ENCODE assay signal across 27 cellular contexts in genomic region chrX:152913354-152913753, GRCh38. TPM values are rescaled to one million over a fixed set of nuclear protein-coding genes. Genes with fewer than 3 reads are reported as not detected.
DNase-seq lines count a peak whose midpoint lies in the region; ATAC-seq, FAIRE-seq and TF ChIP-seq lines count a peak whose summit lies in the region.
"Had no signal": no experiment of that assay in that cellular context is flagged by ENCODE, and none has a peak within 500 bp of the region (broad histone marks: within the 10 kb centered on the region; RNA-seq: fewer than 3 reads in every experiment).

No MANE protein-coding gene starts in this region.

- no peak overlapping the region for H2AFZ ChIP-seq in Karpas-422 (ENCODE audit: low read length)
- no peak overlapping the region for H2AFZ ChIP-seq in OCI-LY7 (ENCODE audit: low read length)

- H3K9me3 ChIP-seq in Karpas-422 (ENCODE audit: low read length) (no peaks in the 10 kb centered on the region), OCI-LY7 (ENCODE audit: low read length) (no peaks in the 10 kb centered on the region), esophagus squamous epithelium (no peaks in the 10 kb centered on the region)
- no peaks in the 10 kb centered on the region for H3K9me3 ChIP-seq in naive thymus-derived CD4-positive, alpha-beta T cell (ENCODE audit: control insufficient read depth in 2 of 3, low read length in 3 of 3)
- H3K9me3 ChIP-seq: testis had no signal

- no peak overlapping the region for H3K9ac ChIP-seq in Karpas-422 (ENCODE audit: low read length)

- H3K4me2 ChIP-seq in Karpas-422 (ENCODE audit: low read depth, low read length, poor library complexity, severe bottlenecking) (no peak overlapping the region), OCI-LY7 (ENCODE audit: low read length) (no peak overlapping the region)

- H3K27ac Mint-ChIP-seq in naive thymus-derived CD4-positive, alpha-beta T cell: no peak overlapping the region
- no peak overlapping the region for H3K27ac Mint-ChIP-seq in activated CD4-positive, alpha-beta memory T cell treated with anti-CD3 and anti-CD28 coated beads, Interleukin-2, amount 10 ng/mL, durations not matched to agents 7 days and 5 days
- H3K27ac Mint-ChIP-seq: activated T-cell treated with anti-CD3 and anti-CD28 coated beads, Interleukin-2, amount 50 U/mL, for 72 hours; H9; naive B cell had no signal

- DNase-seq in CD1c-positive myeloid dendritic cell (ENCODE audit: extremely low spot score) (peak; percentile 40), Karpas-422 (peak; percentile 48), OCI-LY7 (ENCODE audit: low spot score) (no peak), esophagus squamous epithelium (lab: John Stamatoyannopoulos, UW) (no peak), frontal cortex (ENCODE audit: low spot score in 2 of 2) (no peak)
- DNase-seq in naive thymus-derived CD4-positive, alpha-beta T cell: no peak
- no peak for DNase-seq in activated CD4-positive, alpha-beta memory T cell treated with anti-CD3 and anti-CD28 coated beads, Interleukin-2, amount 10 ng/mL, durations not matched to agents 7 days and 5 days
- DNase-seq: activated naive CD4-positive, alpha-beta T cell treated with anti-CD3 and anti-CD28 coated beads, Interleukin-2, amount 50 U/mL, for 16 hours; activated T-cell treated with anti-CD3 and anti-CD28 coated beads, Interleukin-2, amount 50 U/mL, for 72 hours; aorta; Calu3; EL; H9; mesendoderm; naive B cell; NCI-H1092; NCI-H187 treated with DMSO at 0.1 percent for 48 hours; NCI-H345; small intestine; stimulated activated CD4-positive, alpha-beta T cell treated with anti-CD3 and anti-CD28 coated beads, Interleukin-4, amount 100 ng/mL, for 1 hour; stimulated activated naive CD4-positive, alpha-beta T cell; T1000; testis had no signal

- H3K79me2 ChIP-seq in Karpas-422 (ENCODE audit: low read length) (no peaks in the 10 kb centered on the region), OCI-LY7 (ENCODE audit: insufficient read depth, low read depth, low read length) (no peaks in the 10 kb centered on the region)

- no TSS peak for BruUV-seq in OCI-LY7 (replicated peaks; lab: Mats Ljungman, UMichigan)

- H3K27ac ChIP-seq in Karpas-422 (ENCODE audit: low read length): no peak overlapping the region
- no peak overlapping the region for H3K27ac ChIP-seq in OCI-LY7 (ENCODE audit: low read depth, low read length, poor library complexity, severe bottlenecking)
- H3K27ac ChIP-seq in naive thymus-derived CD4-positive, alpha-beta T cell (ENCODE audit: low read depth, low read length): no peak overlapping the region
- H3K27ac ChIP-seq in esophagus squamous epithelium: no peak overlapping the region
- H3K27ac ChIP-seq: testis had no signal

- no peaks in the 10 kb centered on the region for H3K4me1 Mint-ChIP-seq in naive thymus-derived CD4-positive, alpha-beta T cell
- no peaks in the 10 kb centered on the region for H3K4me1 Mint-ChIP-seq in activated CD4-positive, alpha-beta memory T cell treated with anti-CD3 and anti-CD28 coated beads, Interleukin-2, amount 10 ng/mL, durations not matched to agents 7 days and 5 days

- no peaks in the 10 kb centered on the region for H3K27me3 ChIP-seq in Karpas-422 (ENCODE audit: low read length)
- H3K27me3 ChIP-seq in naive thymus-derived CD4-positive, alpha-beta T cell (ENCODE audit: control insufficient read depth in 2 of 2, insufficient read depth in 2 of 2, low read length in 2 of 2): no peaks in the 10 kb centered on the region
- no peaks in the 10 kb centered on the region for H3K27me3 ChIP-seq in esophagus squamous epithelium
- H3K27me3 ChIP-seq: testis had no signal

- TF ChIP-seq POLR2A in esophagus squamous epithelium (IDR thresholded peaks at IDR 0.05): no peak

- H3K9me2 ChIP-seq in Karpas-422 (replicated peaks; ENCODE audit: insufficient read depth, low read length): no peaks in the 10 kb centered on the region
- no peaks in the 10 kb centered on the region for H3K9me2 ChIP-seq in OCI-LY7 (ENCODE audit: insufficient read depth, low read length)

- peaks cover 11% of the 10 kb centered on the region for H3K4me1 ChIP-seq in Karpas-422 (ENCODE audit: low read length)
- H3K4me1 ChIP-seq in OCI-LY7 (ENCODE audit: insufficient read depth, low read length, poor library complexity, severe bottlenecking): peaks cover 18% of the 10 kb centered on the region
- no peaks in the 10 kb centered on the region for H3K4me1 ChIP-seq in naive thymus-derived CD4-positive, alpha-beta T cell (ENCODE audit: control insufficient read depth in 2 of 2, insufficient read depth in 2 of 2, low read length in 2 of 2)
- peaks cover 0 to 25% (median 3%) of the 10 kb centered on the region in 3 donors for H3K4me1 ChIP-seq in esophagus squamous epithelium
- H3K4me1 ChIP-seq: testis had no signal

- H3K4me3 Mint-ChIP-seq in naive thymus-derived CD4-positive, alpha-beta T cell: no peak overlapping the region
- H3K4me3 Mint-ChIP-seq in activated CD4-positive, alpha-beta memory T cell treated with anti-CD3 and anti-CD28 coated beads, Interleukin-2, amount 10 ng/mL, durations not matched to agents 7 days and 5 days: no peak overlapping the region
- H3K4me3 Mint-ChIP-seq: activated T-cell treated with anti-CD3 and anti-CD28 coated beads, Interleukin-2, amount 50 U/mL, for 72 hours; H9 had no signal

- H3K4me3 ChIP-seq in Karpas-422 (ENCODE audit: low read length) (no peak overlapping the region), OCI-LY7 (ENCODE audit: low read depth, low read length, poor library complexity, severe bottlenecking) (no peak overlapping the region), esophagus squamous epithelium (no peak overlapping the region)
- no peak overlapping the region for H3K4me3 ChIP-seq in naive thymus-derived CD4-positive, alpha-beta T cell (ENCODE audit: low read length)
- H3K4me3 ChIP-seq: K562, testis had no signal

- no peak for FAIRE-seq in frontal cortex (lab: Jason Lieb, UNC)
- FAIRE-seq: GM18507, K562, small intestine had no signal

- H3K27me3 Mint-ChIP-seq in naive thymus-derived CD4-positive, alpha-beta T cell: no peaks in the 10 kb centered on the region
- H3K27me3 Mint-ChIP-seq in activated CD4-positive, alpha-beta memory T cell treated with anti-CD3 and anti-CD28 coated beads, Interleukin-2, amount 10 ng/mL, durations not matched to agents 7 days and 5 days: no peaks in the 10 kb centered on the region

- POLR2A ChIA-PET in OCI-LY7 (lab: Charles Lee): no interaction called here
- POLR2A ChIA-PET in naive thymus-derived CD4-positive, alpha-beta T cell (lab: Charles Lee): no interaction called here
- POLR2A ChIA-PET in activated CD4-positive, alpha-beta memory T cell treated with anti-CD3 and anti-CD28 coated beads, Interleukin-2, amount 10 ng/mL, durations not matched to agents 7 days and 5 days (lab: Charles Lee): no interaction called here

- 75% methylated on average over 12 of the region's 12 CpGs; no CpG with 5 or more reads in 1 of the 2 donors for WGBS in esophagus squamous epithelium, 2 donors

- peaks cover 0 to 1% (median 0%) of the 10 kb centered on the region in 11 donors for H3K9me3 Mint-ChIP-seq in naive thymus-derived CD4-positive, alpha-beta T cell
- H3K9me3 Mint-ChIP-seq in activated CD4-positive, alpha-beta memory T cell treated with anti-CD3 and anti-CD28 coated beads, Interleukin-2, amount 10 ng/mL, durations not matched to agents 7 days and 5 days: no peaks in the 10 kb centered on the region
- H3K9me3 Mint-ChIP-seq: activated T-cell treated with anti-CD3 and anti-CD28 coated beads, Interleukin-2, amount 50 U/mL, for 72 hours had no signal

- TF ChIP-seq CTCF in OCI-LY7 (conservative IDR thresholded peaks at IDR 0.05; ENCODE audit: low read length): 0 out of 2 replicates have a peak, but pooled peaks have one; percentile 23
- no peak for TF ChIP-seq CTCF in esophagus squamous epithelium (IDR thresholded peaks at IDR 0.05)

- peak; percentile 54 for ATAC-seq in naive thymus-derived CD4-positive, alpha-beta T cell
- ATAC-seq: activated T-cell treated with anti-CD3 and anti-CD28 coated beads, Interleukin-2, amount 50 U/mL, for 72 hours; K562; left lobe of liver; SK-N-SH treated with all-trans-retinoic acid at 6 μM for 48 hours had no signal

- CTCF ChIA-PET in OCI-LY7 (lab: Charles Lee; ENCODE audit: unreplicated experiment): interaction anchor here (0.5 to 0.9 kb wide), 2 partner anchors 12 to 14 kb away, joined by 3 read pairs; no protein-coding TSS in a partner anchor
- CTCF ChIA-PET in naive thymus-derived CD4-positive, alpha-beta T cell (lab: Charles Lee): no interaction called here
- CTCF ChIA-PET in activated CD4-positive, alpha-beta memory T cell treated with anti-CD3 and anti-CD28 coated beads, Interleukin-2, amount 10 ng/mL, durations not matched to agents 7 days and 5 days (lab: Charles Lee): interaction anchor here (1.8 kb wide), 1 partner anchor 13 kb away, joined by 4 read pairs; no protein-coding TSS in a partner anchor

- H4K20me1 ChIP-seq in Karpas-422 (ENCODE audit: insufficient read depth, low read depth, low read length): peaks cover 4% of the 10 kb centered on the region; the same call in 1 of the 2 replicates
- no peaks in the 10 kb centered on the region for H4K20me1 ChIP-seq in OCI-LY7 (ENCODE audit: insufficient read depth, low read length)

- H3K36me3 ChIP-seq in Karpas-422 (ENCODE audit: insufficient read depth, low read length) (no peaks in the 10 kb centered on the region), OCI-LY7 (ENCODE audit: insufficient read depth, low read length) (no peaks in the 10 kb centered on the region), esophagus squamous epithelium (peaks cover 0 to 49% (median 0%) of the 10 kb centered on the region in 3 donors)
- no peaks in the 10 kb centered on the region for H3K36me3 ChIP-seq in naive thymus-derived CD4-positive, alpha-beta T cell (ENCODE audit: control insufficient read depth in 2 of 3, insufficient read depth in 3 of 3, low read length in 3 of 3)

- intact Hi-C loops in OCI-LY7 (cut with micrococcal nuclease; ENCODE audit: unreplicated experiment): no loop called here
- intact Hi-C loops in naive thymus-derived CD4-positive, alpha-beta T cell (cut with micrococcal nuclease): no loop called here
- intact Hi-C loops in esophagus squamous epithelium (cut with DNase I): no loop called here

- no peaks in the 10 kb centered on the region for H3K36me3 Mint-ChIP-seq in naive thymus-derived CD4-positive, alpha-beta T cell
- no peaks in the 10 kb centered on the region for H3K36me3 Mint-ChIP-seq in activated CD4-positive, alpha-beta memory T cell treated with anti-CD3 and anti-CD28 coated beads, Interleukin-2, amount 10 ng/mL, durations not matched to agents 7 days and 5 days (ENCODE audit: low read depth)
- H3K36me3 Mint-ChIP-seq: naive B cell had no signal

RNA-seq across cellular contexts. Expression of gene ZNF185, which starts 15.5 kb away (rescaled TPM):
- total RNA-seq in Karpas-422 (2014; rRNA removed; shearing (Covaris generic); ENCODE audit: low replicate concordance): 0.43 and 0.67 TPM in 2 replicates
- total RNA-seq in OCI-LY7 (2014; rRNA removed; shearing (Covaris generic)): 0.73 and 1.4 TPM in 2 replicates
- total RNA-seq in OCI-LY7 (2022) (20.7 and 21.3 TPM in 2 replicates), esophagus squamous epithelium (100 to 1,000 TPM; 205 to 470 (median 259) TPM), frontal cortex (2.4 TPM)
- total RNA-seq in naive thymus-derived CD4-positive, alpha-beta T cell: 10 to 100 TPM in 1 of 5 experiments, 1 to 10 TPM in 3, under 1 TPM in 1; 0.58 to 16.0 (median 3.2) TPM
- 1 to 10 TPM; 2.0 to 4.6 TPM for polyA plus RNA-seq in naive thymus-derived CD4-positive, alpha-beta T cell
- total RNA-seq in activated CD4-positive, alpha-beta memory T cell treated with anti-CD3 and anti-CD28 coated beads, Interleukin-2, amount 10 ng/mL, durations not matched to agents 7 days and 5 days: under 1 TPM; 0.75 to 0.88 TPM

Comparison
In these comparisons a context has a peak if more than half of its experiments do, and no peak if none do; other contexts are left out.
1. DNase-seq: peak in CD1c-positive myeloid dendritic cell (single experiment) and Karpas-422 (single experiment); none in OCI-LY7 (single experiment), naive thymus-derived CD4-positive, alpha-beta T cell (0 of 9), activated CD4-positive, alpha-beta memory T cell treated with anti-CD3 and anti-CD28 coated beads, Interleukin-2, amount 10 ng/mL, durations not matched to agents 7 days and 5 days (single experiment), esophagus squamous epithelium (single experiment) and frontal cortex (0 of 2).
2. RNA of gene ZNF185, which starts 15.5 kb away (total RNA-seq): 205 to 470 TPM in esophagus squamous epithelium; 0.73 to 21.3 TPM in OCI-LY7, 0.58 to 16.0 TPM in naive thymus-derived CD4-positive, alpha-beta T cell, 2.4 TPM in frontal cortex (single experiment), 0.75 to 0.88 TPM in activated CD4-positive, alpha-beta memory T cell treated with anti-CD3 and anti-CD28 coated beads, Interleukin-2, amount 10 ng/mL, durations not matched to agents 7 days and 5 days and 0.43 to 0.67 TPM in Karpas-422; every median in the first group is over 4 times any median in the second.